17 cellular contexts compared by ENCODE assay signal in the genomic region with DNA sequence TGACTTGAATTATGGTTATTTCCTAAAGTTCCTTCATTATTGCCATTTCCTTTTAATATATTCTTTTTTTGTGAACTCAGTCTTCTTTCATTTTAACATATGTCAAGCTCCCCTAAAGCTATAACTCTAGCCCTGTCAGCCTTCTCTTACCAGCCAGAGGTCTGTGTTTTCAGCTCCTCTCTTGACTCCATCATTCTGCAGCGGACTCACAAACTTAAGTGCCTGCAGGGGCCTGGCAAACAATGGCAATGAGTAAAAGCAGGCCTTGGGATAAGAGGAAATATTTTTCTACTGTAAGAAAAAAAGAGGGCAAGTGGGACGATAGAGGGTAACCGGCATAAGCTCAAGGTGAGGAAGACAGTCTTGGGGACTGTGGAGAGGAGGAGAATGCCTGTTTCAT.
"Had no signal": no experiment of that assay in that cellular context is flagged by ENCODE, and none has a peak within 500 bp of the region (broad histone marks: within the 10 kb centered on the region; RNA-seq: fewer than 3 reads in every experiment).

No MANE protein-coding gene starts in this region.

- H3K4me3 Mint-ChIP-seq: dendritic cell treated with granulocyte-macrophage colony-stimulating factor and Interleukin-4, amounts not matched to agents 40 ng/mL and 50 ng/mL, for 4 days; effector memory CD8-positive, alpha-beta T cell; naive thymus-derived CD8-positive, alpha-beta T cell had no signal

- H3K27me3 ChIP-seq: esophagus squamous epithelium, foreskin keratinocyte, hepatocyte, ovary, suprapubic skin, thyroid gland, upper lobe of left lung, vagina had no signal

- H3K27me3 Mint-ChIP-seq: dendritic cell treated with granulocyte-macrophage colony-stimulating factor and Interleukin-4, amounts not matched to agents 40 ng/mL and 50 ng/mL, for 4 days; effector memory CD8-positive, alpha-beta T cell; naive thymus-derived CD8-positive, alpha-beta T cell had no signal

- H3K36me3 ChIP-seq: ovary, suprapubic skin, thyroid gland, upper lobe of left lung, vagina had no signal

- H3K9me3 ChIP-seq: esophagus squamous epithelium, ovary, suprapubic skin, thyroid gland, upper lobe of left lung, vagina had no signal

- H3K4me3 ChIP-seq: esophagus squamous epithelium, hepatocyte, ovary, suprapubic skin, thyroid gland, upper lobe of left lung, vagina had no signal

- H3K9me3 Mint-ChIP-seq: dendritic cell treated with granulocyte-macrophage colony-stimulating factor and Interleukin-4, amounts not matched to agents 40 ng/mL and 50 ng/mL, for 4 days; effector memory CD8-positive, alpha-beta T cell; naive thymus-derived CD8-positive, alpha-beta T cell had no signal

- H3K27ac Mint-ChIP-seq: dendritic cell treated with granulocyte-macrophage colony-stimulating factor and Interleukin-4, amounts not matched to agents 40 ng/mL and 50 ng/mL, for 4 days had no signal

- FAIRE-seq: small intestine had no signal

- H3K4me2 ChIP-seq: hepatocyte had no signal

- H2AFZ ChIP-seq: hepatocyte had no signal

- H3K27ac ChIP-seq: esophagus squamous epithelium, foreskin keratinocyte, hepatocyte, ovary, suprapubic skin, thyroid gland, upper lobe of left lung, vagina had no signal

- DNase-seq: effector memory CD8-positive, alpha-beta T cell; esophagus squamous epithelium; foreskin keratinocyte; left colon; left ventricle myocardium superior; naive thymus-derived CD8-positive, alpha-beta T cell; ovary; right cardiac atrium; small intestine; stimulated activated CD4-positive, alpha-beta T cell treated with anti-CD3 and anti-CD28 coated beads, Interleukin-2, amount 100 ng/mL, for 48 hours; stimulated activated naive CD8-positive, alpha-beta T cell treated with anti-CD3 and anti-CD28 coated beads, Interleukin-15, Interleukin-2, amounts not matched to agents 100 U/mL and 50 U/mL, for 24 hours; thyroid gland; upper lobe of left lung had no signal

- H3K4me1 ChIP-seq: esophagus squamous epithelium, foreskin keratinocyte, thyroid gland, upper lobe of left lung, vagina had no signal

- ATAC-seq: effector memory CD8-positive, alpha-beta T cell; foreskin keratinocyte; left colon; left ventricle myocardium superior; naive thymus-derived CD8-positive, alpha-beta T cell; right cardiac atrium; stimulated activated naive CD8-positive, alpha-beta T cell treated with anti-CD3 and anti-CD28 coated beads, Interleukin-15, Interleukin-2, amounts not matched to agents 100 U/mL and 50 U/mL, for 24 hours had no signal
